In genomic region chr6:11427827-11428245, GRCh38 we compare ENCODE assay signal across 11 cellular contexts.
DNase-seq lines count a peak whose midpoint lies in the region; ATAC-seq and TF ChIP-seq lines count a peak whose summit lies in the region.
"Had no signal": no experiment of that assay in that cellular context is flagged by ENCODE, and none has a peak within 500 bp of the region (broad histone marks: within the 10 kb centered on the region; RNA-seq: fewer than 3 reads in every experiment).

No MANE protein-coding gene starts in this region.

- H3K9me3 ChIP-seq in SJSA1 (replicated peaks), result no peaks in the 10 kb centered on the region

- no peaks in the 10 kb centered on the region for H3K36me3 ChIP-seq in GM23338 (ENCODE audit: insufficient read depth)
- H3K36me3 ChIP-seq in SJSA1, result no peaks in the 10 kb centered on the region

- no peak overlapping the region for H3K4me3 ChIP-seq in GM23338
- H3K4me3 ChIP-seq in SJSA1, result no peak overlapping the region

- no peaks in the 10 kb centered on the region for H3K27me3 ChIP-seq in GM23338 (ENCODE audit: insufficient read depth)
- H3K27me3 ChIP-seq in SJSA1 (replicated peaks), result no peaks in the 10 kb centered on the region
- no peaks in the 10 kb centered on the region for H3K27me3 ChIP-seq in foreskin keratinocyte

- intact Hi-C loops in activated T-helper 2 cell treated with anti-CD3 and anti-CD28 coated beads, Interferon-gamma antibody, Interleukin-2, Interleukin-4, amounts not matched to agents 10 μg/mL and 5 μg/mL and 100 μg/mL, durations not matched to agents 14 hours and 24 hours and 36 hours (cut with micrococcal nuclease), result no loop called here

- peaks cover 43% of the 10 kb centered on the region for H3K4me1 Mint-ChIP-seq in GM23338
- H3K4me1 Mint-ChIP-seq in stimulated activated naive B cell treated with anti-CD40 and anti-IgM and Interleukin-4, amounts not matched to agents 10 μg/mL and 1 μg/mL and 100 μg/mL, for 72 hours, result peaks cover 44 to 88% of the 10 kb centered on the region in 2 donors
- peaks cover 41% of the 10 kb centered on the region for H3K4me1 Mint-ChIP-seq in activated T-helper 2 cell treated with anti-CD3 and anti-CD28 coated beads, Interferon-gamma antibody, Interleukin-2, Interleukin-4, amounts not matched to agents 10 μg/mL and 5 μg/mL and 100 μg/mL, durations not matched to agents 14 hours and 24 hours and 36 hours (ENCODE audit: low read depth)

- H3K9me2 ChIP-seq in GM23338 (ENCODE audit: insufficient read depth), result no peaks in the 10 kb centered on the region; the same call in 1 of the 2 replicates

- DNase-seq in GM23338 (ENCODE audit: low spot score) (no peak), SJSA1 (ENCODE audit: low read depth in 1 of 2, low spot score in 2 of 2) (peak; percentile 71 to 77), foreskin keratinocyte (no peak), NAMALWA (ENCODE audit: low spot score) (no peak)
- DNase-seq in stimulated activated naive B cell treated with anti-CD40 and anti-IgM and Interleukin-4, amounts not matched to agents 10 μg/mL and 1 μg/mL and 100 μg/mL, for 72 hours, result no peak
- no peak for DNase-seq in activated T-helper 2 cell treated with anti-CD3 and anti-CD28 coated beads, Interferon-gamma antibody, Interleukin-2, Interleukin-4, amounts not matched to agents 10 μg/mL and 5 μg/mL and 100 μg/mL, durations not matched to agents 14 hours and 24 hours and 36 hours (ENCODE audit: low spot score)
- DNase-seq in stimulated activated CD4-positive, alpha-beta T cell treated with anti-CD3 and anti-CD28 coated beads, Interleukin-4, amount 100 ng/mL, for 24 hours, result no peak
- DNase-seq: activated gamma-delta T cell; occipital lobe; stimulated activated CD4-positive, alpha-beta T cell treated with anti-CD3 and anti-CD28 coated beads, Interleukin-4, amount 100 ng/mL, for 1 hour had no signal

- H3K4me1 ChIP-seq in GM23338 (ENCODE audit: insufficient read depth) (peaks cover 23% of the 10 kb centered on the region), SJSA1 (replicated peaks) (peaks cover 83% of the 10 kb centered on the region), foreskin keratinocyte (peaks cover 8% of the 10 kb centered on the region)

- TF ChIP-seq CTCF in GM23338 (conservative IDR thresholded peaks at IDR 0.05; ENCODE audit: low read depth in 2 of 2), result no peak
- no peak for TF ChIP-seq CTCF in foreskin keratinocyte (conservative IDR thresholded peaks at IDR 0.05)

- H3K79me2 ChIP-seq in GM23338 (replicated peaks; ENCODE audit: insufficient read depth), result no peaks in the 10 kb centered on the region

- H3K27ac ChIP-seq in GM23338 (ENCODE audit: low read depth) (no peak overlapping the region), SJSA1 (peak overlapping the region; percentile 70), foreskin keratinocyte (no peak overlapping the region)

- H3K4me2 ChIP-seq in GM23338, result no peak overlapping the region

- no peak overlapping the region for H3K27ac Mint-ChIP-seq in GM23338
- H3K27ac Mint-ChIP-seq in stimulated activated naive B cell treated with anti-CD40 and anti-IgM and Interleukin-4, amounts not matched to agents 10 μg/mL and 1 μg/mL and 100 μg/mL, for 72 hours, result peak overlapping the region; percentile 75
- H3K27ac Mint-ChIP-seq in activated T-helper 2 cell treated with anti-CD3 and anti-CD28 coated beads, Interferon-gamma antibody, Interleukin-2, Interleukin-4, amounts not matched to agents 10 μg/mL and 5 μg/mL and 100 μg/mL, durations not matched to agents 14 hours and 24 hours and 36 hours, result no peak overlapping the region
- H3K27ac Mint-ChIP-seq: dendritic cell treated with granulocyte-macrophage colony-stimulating factor and Interleukin-4, amounts not matched to agents 40 ng/mL and 50 ng/mL, for 4 days had no signal

- peak overlapping the region; percentile 90 for H2AFZ ChIP-seq in GM23338

- H3K36me3 Mint-ChIP-seq in GM23338 (ENCODE audit: low read depth), result no peaks in the 10 kb centered on the region
- H3K36me3 Mint-ChIP-seq in stimulated activated naive B cell treated with anti-CD40 and anti-IgM and Interleukin-4, amounts not matched to agents 10 μg/mL and 1 μg/mL and 100 μg/mL, for 72 hours, result no peaks in the 10 kb centered on the region
- no peaks in the 10 kb centered on the region for H3K36me3 Mint-ChIP-seq in activated T-helper 2 cell treated with anti-CD3 and anti-CD28 coated beads, Interferon-gamma antibody, Interleukin-2, Interleukin-4, amounts not matched to agents 10 μg/mL and 5 μg/mL and 100 μg/mL, durations not matched to agents 14 hours and 24 hours and 36 hours (ENCODE audit: low read depth)

- no peaks in the 10 kb centered on the region for H3F3A ChIP-seq in GM23338 (replicated peaks; ENCODE audit: low read depth)

- H3K9me3 Mint-ChIP-seq in GM23338, result no peaks in the 10 kb centered on the region
- peaks cover 0 to 2% of the 10 kb centered on the region in 2 donors for H3K9me3 Mint-ChIP-seq in stimulated activated naive B cell treated with anti-CD40 and anti-IgM and Interleukin-4, amounts not matched to agents 10 μg/mL and 1 μg/mL and 100 μg/mL, for 72 hours
- no peaks in the 10 kb centered on the region for H3K9me3 Mint-ChIP-seq in activated T-helper 2 cell treated with anti-CD3 and anti-CD28 coated beads, Interferon-gamma antibody, Interleukin-2, Interleukin-4, amounts not matched to agents 10 μg/mL and 5 μg/mL and 100 μg/mL, durations not matched to agents 14 hours and 24 hours and 36 hours
- H3K9me3 Mint-ChIP-seq: dendritic cell treated with granulocyte-macrophage colony-stimulating factor and Interleukin-4, amounts not matched to agents 40 ng/mL and 50 ng/mL, for 4 days had no signal

- H3K4me3 Mint-ChIP-seq in GM23338, result no peak overlapping the region
- no peak overlapping the region for H3K4me3 Mint-ChIP-seq in stimulated activated naive B cell treated with anti-CD40 and anti-IgM and Interleukin-4, amounts not matched to agents 10 μg/mL and 1 μg/mL and 100 μg/mL, for 72 hours
- no peak overlapping the region for H3K4me3 Mint-ChIP-seq in activated T-helper 2 cell treated with anti-CD3 and anti-CD28 coated beads, Interferon-gamma antibody, Interleukin-2, Interleukin-4, amounts not matched to agents 10 μg/mL and 5 μg/mL and 100 μg/mL, durations not matched to agents 14 hours and 24 hours and 36 hours (ENCODE audit: low read depth)
- H3K4me3 Mint-ChIP-seq: dendritic cell treated with granulocyte-macrophage colony-stimulating factor and Interleukin-4, amounts not matched to agents 40 ng/mL and 50 ng/mL, for 4 days had no signal

- no peaks in the 10 kb centered on the region for H4K20me1 ChIP-seq in GM23338 (replicated peaks; ENCODE audit: insufficient read depth)

- H3K27me3 Mint-ChIP-seq in GM23338 (ENCODE audit: insufficient read depth, low read depth, poor library complexity), result peaks cover 9% of the 10 kb centered on the region
- no peaks in the 10 kb centered on the region for H3K27me3 Mint-ChIP-seq in stimulated activated naive B cell treated with anti-CD40 and anti-IgM and Interleukin-4, amounts not matched to agents 10 μg/mL and 1 μg/mL and 100 μg/mL, for 72 hours
- no peaks in the 10 kb centered on the region for H3K27me3 Mint-ChIP-seq in activated T-helper 2 cell treated with anti-CD3 and anti-CD28 coated beads, Interferon-gamma antibody, Interleukin-2, Interleukin-4, amounts not matched to agents 10 μg/mL and 5 μg/mL and 100 μg/mL, durations not matched to agents 14 hours and 24 hours and 36 hours (ENCODE audit: low read depth)

- no peak for ATAC-seq in GM23338
- peak; percentile 18 for ATAC-seq in foreskin keratinocyte
- no peak for ATAC-seq in stimulated activated naive B cell treated with anti-CD40 and anti-IgM and Interleukin-4, amounts not matched to agents 10 μg/mL and 1 μg/mL and 100 μg/mL, for 72 hours (replicated peaks)

TF ChIP-seq in GM23338, 12 proteins besides CTCF, POLR2A, EP300 and RAD21:
- no peak for TF ChIP-seq STAT1 (IDR thresholded peaks at IDR 0.05; ENCODE audit: unreplicated experiment)

Comparison
In these comparisons a context has a peak if more than half of its experiments do, and no peak if none do; other contexts are left out.
1. DNase-seq: peak in SJSA1 (2 of 2); none in GM23338 (single experiment), foreskin keratinocyte (0 of 2), stimulated activated naive B cell treated with anti-CD40 and anti-IgM and Interleukin-4, amounts not matched to agents 10 μg/mL and 1 μg/mL and 100 μg/mL, for 72 hours (single experiment), activated T-helper 2 cell treated with anti-CD3 and anti-CD28 coated beads, Interferon-gamma antibody, Interleukin-2, Interleukin-4, amounts not matched to agents 10 μg/mL and 5 μg/mL and 100 μg/mL, durations not matched to agents 14 hours and 24 hours and 36 hours (single experiment), stimulated activated CD4-positive, alpha-beta T cell treated with anti-CD3 and anti-CD28 coated beads, Interleukin-4, amount 100 ng/mL, for 24 hours (single experiment) and NAMALWA (single experiment).